22 cellular contexts compared by ENCODE assay signal in the genomic region with DNA sequence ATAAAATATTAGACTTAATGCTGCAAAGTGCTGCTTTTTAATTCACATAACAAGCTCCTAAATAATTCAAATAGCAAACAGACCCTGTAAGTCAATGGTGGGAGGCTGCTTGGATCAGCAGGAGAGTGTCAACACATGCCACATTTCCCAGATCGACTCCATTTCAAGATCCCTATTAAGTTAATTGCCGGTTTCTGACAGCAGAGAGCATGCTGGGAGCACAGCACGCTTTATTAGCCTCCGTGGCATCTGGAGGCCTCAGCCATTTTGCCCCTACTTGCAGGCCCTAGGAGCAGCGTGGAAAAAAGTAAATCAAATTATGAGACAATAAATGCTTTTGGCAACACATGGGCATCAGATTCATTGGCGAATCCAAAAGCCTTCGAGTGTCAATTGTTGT.
"Had no signal": no experiment of that assay in that cellular context is flagged by ENCODE, and none has a peak within 500 bp of the region (broad histone marks: within the 10 kb centered on the region; RNA-seq: fewer than 3 reads in every experiment).

No MANE protein-coding gene starts in this region.

- H3K27ac ChIP-seq: colonic mucosa, gastroesophageal sphincter, hepatocyte, left ventricle myocardium inferior, skin epidermis, testis, transverse colon had no signal

- H3K36me3 Mint-ChIP-seq: activated naive CD4-positive, alpha-beta T cell treated with anti-CD3 and anti-CD28 coated beads, Interleukin-2, amount 50 U/mL, for 72 hours; natural killer cell treated with Interleukin-12 subunit alpha and Interleukin-12 subunit beta and Interleukin-15 and Interleukin-18, amount 100 ng/mL, for 72 hours had no signal

- H3K27me3 ChIP-seq: colonic mucosa, testis, transverse colon had no signal

- H3K4me3 ChIP-seq: colonic mucosa, gastroesophageal sphincter, hepatocyte, left ventricle myocardium inferior, lung, mucosa of descending colon, skin epidermis, testis, transverse colon had no signal

- H3K4me3 Mint-ChIP-seq: activated T-cell treated with anti-CD3 and anti-CD28 coated beads, Interleukin-2, amount 50 U/mL, for 72 hours; effector memory CD8-positive, alpha-beta T cell; natural killer cell treated with Interleukin-12 subunit alpha and Interleukin-12 subunit beta and Interleukin-15 and Interleukin-18, amount 100 ng/mL, for 72 hours had no signal

- H3K9me3 Mint-ChIP-seq: activated naive CD4-positive, alpha-beta T cell treated with anti-CD3 and anti-CD28 coated beads, Interleukin-2, amount 50 U/mL, for 72 hours; activated T-cell treated with anti-CD3 and anti-CD28 coated beads, Interleukin-2, amount 50 U/mL, for 72 hours; effector memory CD8-positive, alpha-beta T cell; natural killer cell treated with Interleukin-12 subunit alpha and Interleukin-12 subunit beta and Interleukin-15 and Interleukin-18, amount 100 ng/mL, for 72 hours had no signal

- H3K9me3 ChIP-seq: colonic mucosa, mucosa of descending colon, testis, transverse colon had no signal

- H3K36me3 ChIP-seq: colonic mucosa, gastroesophageal sphincter, left ventricle myocardium inferior, transverse colon had no signal

- DNase-seq: activated CD4-positive, alpha-beta T cell treated with anti-CD3 and anti-CD28 coated beads for 4 hours; activated CD4-positive, alpha-beta T cell treated with anti-CD3 and anti-CD28 coated beads, Interleukin-2, amount 50 U/mL, for 4 hours; activated naive CD4-positive, alpha-beta T cell; activated T-cell treated with anti-CD3 and anti-CD28 coated beads for 4 hours; activated T-cell treated with anti-CD3 and anti-CD28 coated beads, Interleukin-2, amount 50 U/mL, for 72 hours; cerebellar nuclear complex; colonic mucosa; effector memory CD8-positive, alpha-beta T cell; islet precursor cell; left ventricle myocardium inferior; mucosa of descending colon; stimulated activated CD4-positive, alpha-beta T cell treated with anti-CD3 and anti-CD28 coated beads, Interleukin-12 subunit alpha, Interleukin-12 subunit beta, amount 100 ng/mL, for 4 hours; stimulated activated CD4-positive, alpha-beta T cell treated with anti-CD3 and anti-CD28 coated beads, Interleukin-4, amount 100 ng/mL, for 1 hour; stimulated activated naive CD8-positive, alpha-beta T cell treated with anti-CD3 and anti-CD28 coated beads, Interleukin-15, Interleukin-2, amounts not matched to agents 100 U/mL and 50 U/mL, for 24 hours; testis; transverse colon had no signal

- H3K4me2 ChIP-seq: hepatocyte had no signal

- H3K79me2 ChIP-seq: hepatocyte had no signal

- H3K27ac Mint-ChIP-seq: activated naive CD4-positive, alpha-beta T cell treated with anti-CD3 and anti-CD28 coated beads, Interleukin-2, amount 50 U/mL, for 72 hours; activated T-cell treated with anti-CD3 and anti-CD28 coated beads, Interleukin-2, amount 50 U/mL, for 72 hours; natural killer cell treated with Interleukin-12 subunit alpha and Interleukin-12 subunit beta and Interleukin-15 and Interleukin-18, amount 100 ng/mL, for 72 hours had no signal

- H2AFZ ChIP-seq: hepatocyte had no signal

- H3K4me1 ChIP-seq: colonic mucosa, gastroesophageal sphincter, left ventricle myocardium inferior, testis, transverse colon had no signal
